In the genomic region with DNA sequence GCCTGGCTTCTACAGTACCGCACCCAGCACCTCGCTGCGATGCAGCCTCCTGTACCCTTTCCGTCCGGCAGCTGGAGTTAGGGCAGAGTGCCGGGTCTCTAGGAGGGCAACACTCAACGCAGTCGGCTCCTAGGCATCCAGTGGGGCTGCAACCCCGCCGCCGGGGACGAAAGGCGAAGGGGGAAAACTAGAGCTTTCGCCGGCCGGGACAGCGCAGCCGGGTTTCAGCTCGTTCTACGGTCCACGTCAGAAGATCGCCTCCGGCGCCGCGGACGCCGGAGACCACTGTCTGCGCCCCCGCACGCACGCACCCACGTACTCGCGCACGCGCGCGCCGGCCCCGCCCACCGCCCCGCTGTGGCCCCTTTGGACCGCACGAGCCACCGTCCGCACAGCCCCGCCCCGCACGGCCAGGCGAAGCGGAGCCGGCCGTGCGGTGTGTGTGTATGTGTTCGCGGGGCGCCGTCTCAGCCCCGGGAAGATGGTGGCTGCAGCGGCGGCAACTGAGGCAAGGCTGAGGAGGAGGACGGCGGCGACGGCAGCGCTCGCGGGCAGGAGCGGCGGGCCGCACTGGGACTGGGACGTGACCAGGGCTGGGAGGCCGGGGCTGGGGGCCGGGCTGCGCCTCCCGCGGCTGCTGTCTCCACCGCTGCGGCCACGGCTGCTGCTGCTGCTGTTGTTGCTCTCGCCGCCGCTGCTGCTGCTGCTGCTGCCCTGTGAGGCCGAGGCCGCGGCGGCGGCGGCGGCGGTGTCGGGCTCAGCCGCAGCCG, we compare ENCODE assay signal across 8 cellular contexts. TPM values are rescaled to one million over a fixed set of nuclear protein-coding genes. Genes with fewer than 3 reads are reported as not detected.
DNase-seq lines count a peak whose midpoint lies in the region; ATAC-seq, FAIRE-seq and TF ChIP-seq lines count a peak whose summit lies in the region.

TSS of gene ATRN (plus strand) at position 392 of the 770 bp plus-strand sequence. CDS start at position 482, 90 bp downstream.

- peak within 1 kb of the TSS; percentile 81 for H3K4me3 ChIP-seq in BJ (ENCODE audit: low read depth, low read length)
- peak within 1 kb of the TSS; percentile 79 to 99 (median 82) for H3K4me3 ChIP-seq in HepG2 (replicated peaks in 1 of 3; ENCODE audit: insufficient read depth in 1 of 3, low read depth in 2 of 3, low read length in 3 of 3)

- H3K36me3 ChIP-seq in BJ (ENCODE audit: control insufficient read depth, insufficient read depth, low read length): no peaks in the 10 kb centered on the region
- no peaks in the 10 kb centered on the region; a peak in 1 of 5 replicates for H3K36me3 ChIP-seq in HepG2 (replicated peaks in 1 of 2; ENCODE audit: control insufficient read depth in 1 of 2, insufficient read depth in 2 of 2, low read length in 2 of 2)

- H2AFZ ChIP-seq in HepG2 (ENCODE audit: low read length): no peak within 1 kb of the TSS

- H3K9me3 ChIP-seq in HepG2 (ENCODE audit: low read length): no peaks in the 10 kb centered on the region

- peak within 1 kb of the TSS; percentile 84 for H3K9ac ChIP-seq in HepG2 (ENCODE audit: insufficient read depth, low read depth, low read length)

- no peaks in the 10 kb centered on the region for H3K9me3 Mint-ChIP-seq in dendritic cell treated with granulocyte-macrophage colony-stimulating factor and Interleukin-4, amounts not matched to agents 40 ng/mL and 50 ng/mL, for 4 days

- H3K36me3 Mint-ChIP-seq in dendritic cell treated with granulocyte-macrophage colony-stimulating factor and Interleukin-4, amounts not matched to agents 40 ng/mL and 50 ng/mL, for 4 days (ENCODE audit: low read depth): peaks cover 15% of the 10 kb centered on the region

- peak within 1 kb of the TSS; percentile 90 for H3K27ac Mint-ChIP-seq in dendritic cell treated with granulocyte-macrophage colony-stimulating factor and Interleukin-4, amounts not matched to agents 40 ng/mL and 50 ng/mL, for 4 days

- TF ChIP-seq CTCF in BJ (IDR thresholded peaks at IDR 0.05; ENCODE audit: insufficient read depth, low read depth, low read length) (0 out of 2 replicates have a peak, but pooled peaks have one; percentile 5), HepG2 (CRISPR knock-in tag; IDR thresholded peaks at IDR 0.05) (no peak; the same call in none of the 2 replicates)

- WGBS in HepG2 (ENCODE audit: low lambda C conversion rate): 1% methylated on average over 52 of the region's 95 CpGs

- H3K4me1 ChIP-seq in HepG2 (ENCODE audit: insufficient read depth, low read length): peaks cover 41% of the 10 kb centered on the region

- intact Hi-C loops in dendritic cell treated with granulocyte-macrophage colony-stimulating factor and Interleukin-4, amounts not matched to agents 40 ng/mL and 50 ng/mL, for 4 days (cut with micrococcal nuclease): loop anchor here (2.0 kb wide), 1 partner anchor 62 kb away; no protein-coding TSS in a partner anchor
- intact Hi-C loops in HepG2 (cut with micrococcal nuclease; ENCODE audit: unreplicated experiment): loop anchor here (2.0 to 5.0 kb wide), 3 partner anchors 41 to 86 kb away; no protein-coding TSS in a partner anchor

- peaks cover 3% of the 10 kb centered on the region for H3K27me3 Mint-ChIP-seq in dendritic cell treated with granulocyte-macrophage colony-stimulating factor and Interleukin-4, amounts not matched to agents 40 ng/mL and 50 ng/mL, for 4 days

- H4K20me1 ChIP-seq in HepG2 (ENCODE audit: insufficient read depth, low read length): peaks cover 18% of the 10 kb centered on the region

- TF ChIP-seq POLR2A in GM19193 (IDR thresholded peaks at IDR 0.05; ENCODE audit: extremely low read depth, insufficient read depth, insufficient read length) (peak; percentile 89), HepG2 (IDR thresholded peaks at IDR 0.05; ENCODE audit: insufficient read depth in 1 of 2, low read depth in 2 of 2, low read length in 2 of 2) (peak; percentile 98 to 100)

- ATAC-seq in HG03432 (IDR thresholded peaks at IDR 0.05; ENCODE audit: unreplicated experiment): peak; percentile 88
- peak; percentile 90 for ATAC-seq in HepG2

- TF ChIP-seq EP300 in HepG2 (IDR thresholded peaks at IDR 0.05; ENCODE audit: low read depth in 2 of 2, low read length in 2 of 2): peak; percentile 47; a peak in 3 of 4 replicates
- TF ChIP-seq EP300 in HepG2 (CRISPR knock-in tag; IDR thresholded peaks at IDR 0.05; ENCODE audit: borderline replicate concordance): peak; percentile 50

- CTCF ChIA-PET in BJ (lab: Yijun Ruan, JAX) (no interaction called here), HepG2 (lab: Yijun Ruan, JAX; ENCODE audit: low intra/inter-chr PET ratio, low total read pairs) (no interaction called here)

- peak within 1 kb of the TSS; percentile 65 for H3K27ac ChIP-seq in HepG2 (ENCODE audit: extremely low read length, insufficient read depth, low read length)

- H3K4me1 Mint-ChIP-seq in dendritic cell treated with granulocyte-macrophage colony-stimulating factor and Interleukin-4, amounts not matched to agents 40 ng/mL and 50 ng/mL, for 4 days (ENCODE audit: low read depth): peaks cover 38% of the 10 kb centered on the region

- TF ChIP-seq RAD21 in HepG2 (CRISPR knock-in tag; IDR thresholded peaks at IDR 0.05): peak; percentile 80

- DNase-seq in BJ (ENCODE audit: low read depth) (peak; percentile 37), NCI-H526 (lab: John Stamatoyannopoulos, UW) (peak; percentile 75 to 96), HepG2 (ENCODE audit: low spot score) (peak; percentile 87)
- peak; percentile 80 to 82 for DNase-seq in activated CD4-positive, alpha-beta T cell treated with anti-CD3 and anti-CD28 coated beads, Interleukin-2, amount 50 U/mL, for 4 hours
- peak; percentile 79 for DNase-seq in stimulated activated CD4-positive, alpha-beta T cell treated with anti-CD3 and anti-CD28 coated beads, Interleukin-2, amount 100 ng/mL, for 4 hours (ENCODE audit: low read depth)

- in situ Hi-C loops in HepG2 (cut with HindIII; ENCODE audit: extremely low pct_ligation_motif_present, low pct_unique_long_range_greater_than_20kb): no loop called here

- peaks cover 7% of the 10 kb centered on the region for H3K27me3 ChIP-seq in BJ (ENCODE audit: control insufficient read depth, insufficient read depth, low read length)
- H3K27me3 ChIP-seq in HepG2 (ENCODE audit: control insufficient read depth in 1 of 2, insufficient read depth in 2 of 2, low read length in 2 of 2): peaks cover 0 to 4% of the 10 kb centered on the region in 2 experiments; a peak in 2 of 5 replicates

- POLR2A ChIA-PET in BJ (lab: Charles Lee) (interaction anchor here (0.6 kb wide), 2 partner anchors 226 to 396 kb away, joined by 5 read pairs; no protein-coding TSS in a partner anchor), HepG2 (lab: Yijun Ruan, JAX) (interaction anchor here (0.6 to 4.7 kb wide), 23 partner anchors 10 to 261 kb away, joined by 3 to 40 read pairs (median 4); partner anchors contain the start of gene DNAAF9)

- peaks cover 45% of the 10 kb centered on the region for H3K79me2 ChIP-seq in HepG2 (ENCODE audit: insufficient read depth, low read length)

- no TSS peak for BruUV-seq in HepG2 (replicated peaks; lab: Mats Ljungman, UMichigan)

- H3K4me2 ChIP-seq in HepG2 (ENCODE audit: low read depth, low read length): peak within 1 kb of the TSS; percentile 94

- peak; percentile 18 for FAIRE-seq in HepG2 (lab: Jason Lieb, UNC)

- peak within 1 kb of the TSS; percentile 99 for H3K4me3 Mint-ChIP-seq in dendritic cell treated with granulocyte-macrophage colony-stimulating factor and Interleukin-4, amounts not matched to agents 40 ng/mL and 50 ng/mL, for 4 days

TF ChIP-seq in HepG2, 621 proteins besides CTCF, POLR2A, EP300 and RAD21 (continues in another document):
- TF ChIP-seq ZBTB7A (CRISPR knock-in tag; IDR thresholded peaks at IDR 0.05) (peak; percentile 69; the same call in 1 of the 2 replicates), ZNF720 (CRISPR knock-in tag; IDR thresholded peaks at IDR 0.05) (no peak), ZNF839 (CRISPR knock-in tag; IDR thresholded peaks at IDR 0.05; ENCODE audit: borderline replicate concordance) (peak; percentile 32; the same call in 1 of the 2 replicates), SRY (CRISPR knock-in tag; IDR thresholded peaks at IDR 0.05) (0 out of 2 replicates have a peak, but pooled peaks have one; percentile 41), HMG20B (CRISPR knock-in tag; conservative IDR thresholded peaks at IDR 0.05) (no peak; the same call in 1 of the 2 replicates), TEAD2 (CRISPR knock-in tag; IDR thresholded peaks at IDR 0.05) (no peak), PLRG1 (conservative IDR thresholded peaks at IDR 0.05) (no peak), ZNF589 (CRISPR knock-in tag; conservative IDR thresholded peaks at IDR 0.05) (0 out of 2 replicates have a peak, but pooled peaks have one; percentile 64)
- TF ChIP-seq, protein P1, sequence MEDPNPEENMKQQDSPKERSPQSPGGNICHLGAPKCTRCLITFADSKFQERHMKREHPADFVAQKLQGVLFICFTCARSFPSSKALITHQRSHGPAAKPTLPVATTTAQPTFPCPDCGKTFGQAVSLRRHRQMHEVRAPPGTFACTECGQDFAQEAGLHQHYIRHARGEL (CRISPR knock-in tag; IDR thresholded peaks at IDR 0.05): 0 out of 2 replicates have a peak, but pooled peaks have one; percentile 65

RNA-seq across cellular contexts. Expression of gene ATRN, which starts in this region (rescaled TPM):
- polyA plus RNA-seq in BJ (2011; rRNA removed) (54.1 and 55.7 TPM in 2 replicates), HepG2 (2011; rRNA removed) (81.1 and 97.2 TPM in 2 replicates)
- polyA minus RNA-seq in BJ (2011; rRNA and poly(A)+ RNA removed): 39.6 and 45.0 TPM in 2 replicates
- total RNA-seq in HepG2 (2016; rRNA removed; fragmentation: Illumina TruSeq; extraction: Trizol): 30.8 and 44.2 TPM in 2 replicates
- total RNA-seq in HepG2 (2016; cell fraction: cytosol; rRNA removed; fragmentation: Illumina TruSeq; extraction: Trizol; ENCODE audit: low read depth): 3.7 and 4.2 TPM in 2 replicates
- total RNA-seq in HepG2 (2016; cell fraction: insoluble cytoplasmic fraction; rRNA removed; fragmentation: Illumina TruSeq; extraction: Trizol): 27.2 and 45.7 TPM in 2 replicates
- total RNA-seq in HepG2 (2016; cell fraction: membrane; rRNA removed; fragmentation: Illumina TruSeq; extraction: Trizol): 9.6 and 11.5 TPM in 2 replicates
- total RNA-seq in HepG2 (2016; cell fraction: nucleus; rRNA removed; fragmentation: Illumina TruSeq; extraction: Trizol): 61.1 and 74.3 TPM in 2 replicates
- 56.4 and 83.6 TPM in 2 replicates for polyA plus RNA-seq in HepG2 (2011; cell fraction: cytosol; rRNA removed)
- 56.4 and 62.4 TPM in 2 replicates for polyA plus RNA-seq in HepG2 (2011; cell fraction: nucleus; rRNA removed)
- polyA plus RNA-seq in HepG2 (2012): 69.4 and 78.7 TPM in 2 replicates
- polyA plus RNA-seq in HepG2 (2016; cell fraction: cytosol; fragmentation: Illumina TruSeq; extraction: Trizol; ENCODE audit: low read depth): 1.8 and 2.0 TPM in 2 replicates
- polyA plus RNA-seq in HepG2 (2016; cell fraction: insoluble cytoplasmic fraction; fragmentation: Illumina TruSeq; extraction: Trizol; ENCODE audit: low read depth): 14.7 and 16.4 TPM in 2 replicates
- polyA plus RNA-seq in HepG2 (2016; cell fraction: membrane; fragmentation: Illumina TruSeq; extraction: Trizol; ENCODE audit: low read depth): 4.0 and 4.6 TPM in 2 replicates
- polyA plus RNA-seq in HepG2 (2016; cell fraction: nucleus; fragmentation: Illumina TruSeq; extraction: Trizol; ENCODE audit: insufficient read depth, low read depth): 41.8 and 43.9 TPM in 2 replicates
- 12.4 and 245 TPM in 2 replicates for polyA minus RNA-seq in HepG2 (2011; rRNA and poly(A)+ RNA removed; ENCODE audit: low replicate concordance)
- polyA minus RNA-seq in HepG2 (2011; cell fraction: cytosol; rRNA and poly(A)+ RNA removed): 92.1 and 130 TPM in 2 replicates
- 123 and 165 TPM in 2 replicates for polyA minus RNA-seq in HepG2 (2011; cell fraction: nucleus; rRNA and poly(A)+ RNA removed)

Comparison
In these comparisons a context has a peak if more than half of its experiments do, and no peak if none do; other contexts are left out.
1. Peak in every context shown above with its lines: DNase-seq, ATAC-seq, H3K4me3 ChIP-seq and H3K27ac ChIP-seq.
2. DNase-seq: peak in every context shown above with its lines; median percentile 87 in HepG2; 86 in NCI-H526; 81 in activated CD4-positive, alpha-beta T cell treated with anti-CD3 and anti-CD28 coated beads, Interleukin-2, amount 50 U/mL, for 4 hours; 79 in stimulated activated CD4-positive, alpha-beta T cell treated with anti-CD3 and anti-CD28 coated beads, Interleukin-2, amount 100 ng/mL, for 4 hours; 37 in BJ.